In the genomic region with DNA sequence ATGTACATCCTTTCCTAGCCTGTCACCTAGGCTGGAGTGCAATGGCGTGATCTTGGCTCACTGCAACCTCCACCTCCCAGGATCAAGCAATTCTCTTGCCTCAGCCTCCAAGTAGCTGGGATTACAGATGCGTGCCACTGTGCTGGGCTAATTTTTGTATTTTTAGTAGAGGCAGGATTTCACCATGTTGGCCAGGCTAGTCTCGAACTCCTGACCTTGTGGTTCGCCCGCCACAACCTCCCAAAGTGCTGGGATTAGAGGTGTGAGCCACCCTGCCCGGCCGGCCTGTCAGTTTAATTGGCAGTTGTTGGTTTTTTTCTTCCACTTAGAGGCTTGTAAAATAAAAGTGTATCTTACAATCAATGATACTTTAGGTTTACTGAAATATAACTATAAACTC, we compare ENCODE assay signal across 5 cellular contexts. TPM values are rescaled to one million over a fixed set of nuclear protein-coding genes. Genes with fewer than 3 reads are reported as not detected.
"Had no signal": no experiment of that assay in that cellular context is flagged by ENCODE, and none has a peak within 500 bp of the region (broad histone marks: within the 10 kb centered on the region; RNA-seq: fewer than 3 reads in every experiment).

No MANE protein-coding gene starts in this region.

RNA-seq across cellular contexts. Expression of gene LAX1, which starts 28.6 kb away (rescaled TPM):
- total RNA-seq: H4, H7, HepG2, HFFc6, HT1080 had no signal
